ENCODE assay signal across 8 cellular contexts in genomic region chr20:34704177-34705007, GRCh38. TPM values are rescaled to one million over a fixed set of nuclear protein-coding genes. Genes with fewer than 3 reads are reported as not detected.
A peak's percentile ranks its signal among the peaks of the same experiment; 100 is the strongest.
DNase-seq lines count a peak whose midpoint lies in the region; ATAC-seq and TF ChIP-seq lines count a peak whose summit lies in the region.

TP53INP2 (plus strand) TSS chr20:34704344; CDS start chr20:34708740, 4,396 bp downstream.

- H3K36me3 ChIP-seq in esophagus squamous epithelium, result peaks cover 0 to 5% (median 0%) of the 10 kb centered on the region in 3 donors

- peaks cover 21% of the 10 kb centered on the region for H3K27me3 Mint-ChIP-seq in activated T-helper 1 cell treated with anti-CD3 and anti-CD28 coated beads, Interleukin-12 subunit alpha, Interleukin-12 subunit beta, Interleukin-2, Interleukin-4 antibody, amounts not matched to agents 30 ng/mL and 10 ng/mL and 1 ng/mL, durations not matched to agents 14 hours and 24 hours and 36 hours (ENCODE audit: insufficient read depth)

- peak; percentile 97 for DNase-seq in DMS 273 (lab: John Stamatoyannopoulos, UW; ENCODE audit: unreplicated experiment)
- DNase-seq in LHCN-M2 (ENCODE audit: low read depth), result peak; percentile 83
- DNase-seq in RKO (ENCODE audit: low spot score), result peak; percentile 93
- DNase-seq in activated T-helper 1 cell treated with anti-CD3 and anti-CD28 coated beads, Interleukin-12 subunit alpha, Interleukin-12 subunit beta, Interleukin-2, Interleukin-4 antibody, amounts not matched to agents 30 ng/mL and 10 ng/mL and 1 ng/mL, durations not matched to agents 14 hours and 24 hours and 36 hours (ENCODE audit: low spot score), result peak; percentile 86
- peak; percentile 70 for DNase-seq in esophagus squamous epithelium (lab: John Stamatoyannopoulos, UW)
- peak; percentile 94 for DNase-seq in myocyte (ENCODE audit: low read depth)
- DNase-seq in stimulated activated CD8-positive, alpha-beta memory T cell treated with anti-CD3 and anti-CD28 coated beads, Interleukin-7, amount 100 ng/mL, for 24 hours (ENCODE audit: low read depth), result peak; percentile 64

- peak within 1 kb of the TSS; percentile 89 for H3K27ac Mint-ChIP-seq in activated T-helper 1 cell treated with anti-CD3 and anti-CD28 coated beads, Interleukin-12 subunit alpha, Interleukin-12 subunit beta, Interleukin-2, Interleukin-4 antibody, amounts not matched to agents 30 ng/mL and 10 ng/mL and 1 ng/mL, durations not matched to agents 14 hours and 24 hours and 36 hours

- H3K9me3 Mint-ChIP-seq in activated T-helper 1 cell treated with anti-CD3 and anti-CD28 coated beads, Interleukin-12 subunit alpha, Interleukin-12 subunit beta, Interleukin-2, Interleukin-4 antibody, amounts not matched to agents 30 ng/mL and 10 ng/mL and 1 ng/mL, durations not matched to agents 14 hours and 24 hours and 36 hours, result no peaks in the 10 kb centered on the region

- intact Hi-C loops in activated T-helper 1 cell treated with anti-CD3 and anti-CD28 coated beads, Interleukin-12 subunit alpha, Interleukin-12 subunit beta, Interleukin-2, Interleukin-4 antibody, amounts not matched to agents 30 ng/mL and 10 ng/mL and 1 ng/mL, durations not matched to agents 14 hours and 24 hours and 36 hours (cut with micrococcal nuclease), result loop anchor here (1.0 to 10.0 kb wide), 11 partner anchors 14 to 710 kb away; partner anchors contain the start of genes AHCY, DYNLRB1, ITCH and MAP1LC3A
- intact Hi-C loops in esophagus squamous epithelium (cut with DNase I), result loop anchor here (5.0 kb wide), 1 partner anchor 122 kb away; no protein-coding TSS in a partner anchor

- H3K9me3 ChIP-seq in esophagus squamous epithelium, result no peaks in the 10 kb centered on the region

- peak within 1 kb of the TSS; percentile 94 for H3K4me3 Mint-ChIP-seq in activated T-helper 1 cell treated with anti-CD3 and anti-CD28 coated beads, Interleukin-12 subunit alpha, Interleukin-12 subunit beta, Interleukin-2, Interleukin-4 antibody, amounts not matched to agents 30 ng/mL and 10 ng/mL and 1 ng/mL, durations not matched to agents 14 hours and 24 hours and 36 hours

- ATAC-seq in GM21786 (IDR thresholded peaks at IDR 0.05; ENCODE audit: unreplicated experiment), result peak; percentile 36

- peaks cover 10 to 54% (median 26%) of the 10 kb centered on the region in 3 donors for H3K4me1 ChIP-seq in esophagus squamous epithelium

- peak in 1 of 6 experiments; percentile 3 for TF ChIP-seq CTCF in esophagus squamous epithelium (IDR thresholded peaks at IDR 0.05)

- WGBS in esophagus squamous epithelium, 2 donors, result 3% methylated on average over 6 of the region's 82 CpGs; no CpG with 5 or more reads in 1 of the 2 donors

- H3K36me3 Mint-ChIP-seq in activated T-helper 1 cell treated with anti-CD3 and anti-CD28 coated beads, Interleukin-12 subunit alpha, Interleukin-12 subunit beta, Interleukin-2, Interleukin-4 antibody, amounts not matched to agents 30 ng/mL and 10 ng/mL and 1 ng/mL, durations not matched to agents 14 hours and 24 hours and 36 hours (ENCODE audit: low read depth), result no peaks in the 10 kb centered on the region

- H3K4me1 Mint-ChIP-seq in activated T-helper 1 cell treated with anti-CD3 and anti-CD28 coated beads, Interleukin-12 subunit alpha, Interleukin-12 subunit beta, Interleukin-2, Interleukin-4 antibody, amounts not matched to agents 30 ng/mL and 10 ng/mL and 1 ng/mL, durations not matched to agents 14 hours and 24 hours and 36 hours (ENCODE audit: low read depth), result peaks cover 52% of the 10 kb centered on the region

- peak within 1 kb of the TSS; percentile 76 to 91 (median 88) for H3K4me3 ChIP-seq in esophagus squamous epithelium

- TF ChIP-seq POLR2A in esophagus squamous epithelium (IDR thresholded peaks at IDR 0.05), result peak in 3 of 4 donors; percentile 68 to 89 (median 78)

- H3K27me3 ChIP-seq in esophagus squamous epithelium, result no peaks in the 10 kb centered on the region

- H3K27ac ChIP-seq in esophagus squamous epithelium, result peak within 1 kb of the TSS; percentile 93 to 100 (median 98)

RNA-seq across cellular contexts. Expression of gene TP53INP2, which starts in this region (rescaled TPM):
- total RNA-seq in LHCN-M2 (2014; rRNA removed) (2.2 and 3.9 TPM in 2 replicates), esophagus squamous epithelium (10 to 100 TPM; 11.8 to 40.8 (median 36.2) TPM), myocyte (30.6 and 51.7 TPM in 2 replicates)
- 23.2 TPM for polyA plus RNA-seq in LHCN-M2 (2012)
- 3.2 and 3.5 TPM in 2 replicates for total RNA-seq in activated T-helper 1 cell treated with anti-CD3 and anti-CD28 coated beads, Interleukin-12 subunit alpha, Interleukin-12 subunit beta, Interleukin-2, Interleukin-4 antibody, amounts not matched to agents 30 ng/mL and 10 ng/mL and 1 ng/mL, durations not matched to agents 14 hours and 24 hours and 36 hours
- polyA plus RNA-seq in myocyte (2012), result 46.6 TPM

Comparison
In these comparisons a context has a peak if more than half of its experiments do, and no peak if none do; other contexts are left out.
1. Peak in every context shown above with its lines: DNase-seq, ATAC-seq, H3K4me3 ChIP-seq and H3K27ac ChIP-seq.